ENCODE assay signal across 8 cellular contexts in the genomic region with DNA sequence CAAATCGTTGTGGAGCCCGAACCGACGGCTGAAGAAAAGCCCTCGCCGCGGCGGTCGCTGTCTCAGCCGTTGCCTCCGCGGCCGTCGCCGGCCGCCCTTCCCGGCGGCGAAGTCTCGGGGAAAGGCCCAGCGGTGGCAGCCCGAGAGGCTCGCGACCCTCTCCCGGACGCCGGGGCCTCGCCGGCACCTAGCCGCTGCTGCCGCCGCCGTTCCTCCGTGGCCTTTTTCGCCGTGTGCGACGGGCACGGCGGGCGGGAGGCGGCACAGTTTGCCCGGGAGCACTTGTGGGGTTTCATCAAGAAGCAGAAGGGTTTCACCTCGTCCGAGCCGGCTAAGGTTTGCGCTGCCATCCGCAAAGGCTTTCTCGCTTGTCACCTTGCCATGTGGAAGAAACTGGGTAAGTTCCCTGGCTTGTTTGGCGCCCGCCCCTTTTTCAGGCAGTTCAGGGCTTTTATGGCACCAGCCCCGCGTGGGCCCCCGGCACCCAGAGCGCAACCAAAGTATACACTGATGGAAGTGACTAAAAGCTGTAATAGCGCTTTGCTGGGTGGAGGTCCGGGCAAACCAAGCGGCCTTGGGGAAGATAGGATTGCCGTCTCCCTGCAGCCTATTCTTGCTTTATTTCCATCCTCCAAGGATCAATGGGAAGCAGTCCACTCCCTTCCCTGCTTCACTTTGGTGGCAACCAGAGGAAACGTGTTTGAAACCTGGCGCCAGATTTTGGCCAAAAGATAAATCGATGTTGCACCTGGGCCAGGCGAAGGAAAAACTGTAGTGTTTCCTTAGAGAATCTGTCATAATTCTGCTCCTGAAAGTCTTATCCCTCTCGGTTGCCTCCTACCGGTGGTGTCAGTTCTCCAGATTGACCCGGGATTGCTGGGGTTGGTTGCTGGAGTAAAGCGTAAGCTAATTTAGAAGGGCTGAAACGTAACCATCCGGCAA. TPM values are rescaled to one million over a fixed set of nuclear protein-coding genes. Genes with fewer than 3 reads are reported as not detected.
DNase-seq lines count a peak whose midpoint lies in the region; ATAC-seq and TF ChIP-seq lines count a peak whose summit lies in the region.

No MANE protein-coding gene starts in this region.

- peak overlapping the region; percentile 88 for H3K4me3 ChIP-seq in mononuclear cell (ENCODE audit: low read length)

- peak; percentile 85 for TF ChIP-seq CTCF in CD14-positive monocyte (IDR thresholded peaks at IDR 0.05)

- intact Hi-C loops in CD14-positive monocyte (cut with micrococcal nuclease) = loop anchor here in 1 of 2 donors (5.0 kb wide), 1 partner anchor 73 kb away; a partner anchor contains a TSS

- peaks cover 67% of the 10 kb centered on the region for H3K4me1 Mint-ChIP-seq in CD14-positive monocyte

- peaks cover 59% of the 10 kb centered on the region for H3K4me1 ChIP-seq in mononuclear cell (ENCODE audit: insufficient read depth, low read length)

- H3K9me3 ChIP-seq in mononuclear cell (ENCODE audit: low read depth, low read length) = no peaks in the 10 kb centered on the region

- H3K27me3 ChIP-seq in mononuclear cell (ENCODE audit: insufficient read depth, low read length) = no peaks in the 10 kb centered on the region

- peaks cover 0 to 2% of the 10 kb centered on the region in 2 donors for H3K36me3 Mint-ChIP-seq in CD14-positive monocyte

- peak; percentile 3 for ATAC-seq in GM19452 (IDR thresholded peaks at IDR 0.05; ENCODE audit: unreplicated experiment)

- H3K4me3 Mint-ChIP-seq in CD14-positive monocyte = peak overlapping the region; percentile 95 to 96

- H3K27ac Mint-ChIP-seq in CD14-positive monocyte = peak overlapping the region; percentile 90 to 97 (median 94)

- DNase-seq in CD14-positive monocyte (ENCODE audit: low spot score) (peak; percentile 58), HS-5 (ENCODE audit: low read depth) (peak; percentile 70), NOMO-1 treated with DMSO at 0.1 percent for 48 hours (lab: John Stamatoyannopoulos, UW; ENCODE audit: unreplicated experiment) (peak; percentile 60), epidermal melanocyte (ENCODE audit: insufficient read length, low spot score) (peak; percentile 65)
- DNase-seq in activated CD8-positive, alpha-beta memory T cell treated with anti-CD3 and anti-CD28 coated beads, Interleukin-2, amount 50 U/mL, for 48 hours = peak; percentile 77
- peak; percentile 13 to 14 for DNase-seq in stimulated activated CD8-positive, alpha-beta memory T cell treated with anti-CD3 and anti-CD28 coated beads, Interleukin-4, amount 100 ng/mL, for 1 hour (ENCODE audit: low read depth in 2 of 2, low spot score in 1 of 2)

- peaks cover 0 to 2% (median 0%) of the 10 kb centered on the region in 7 donors for H3K9me3 Mint-ChIP-seq in CD14-positive monocyte

- H3K27me3 Mint-ChIP-seq in CD14-positive monocyte (ENCODE audit: low read depth in 3 of 3) = no peaks in the 10 kb centered on the region

RNA-seq across cellular contexts. Expression of a gene that starts 0.8 kb away (rescaled TPM):
- polyA plus RNA-seq in CD14-positive monocyte = 1 to 10 TPM; 7.2 to 7.3 TPM
- total RNA-seq in mononuclear cell = 14.8 TPM

Comparison
In these comparisons a context has a peak if more than half of its experiments do, and no peak if none do; other contexts are left out.
1. Peak in every context shown above with its lines: DNase-seq, ATAC-seq and H3K4me3 ChIP-seq.
2. DNase-seq: peak in every context shown above with its lines; median percentile 77 in activated CD8-positive, alpha-beta memory T cell treated with anti-CD3 and anti-CD28 coated beads, Interleukin-2, amount 50 U/mL, for 48 hours; 70 in HS-5; 65 in epidermal melanocyte; 60 in NOMO-1 treated with DMSO at 0.1 percent for 48 hours; 58 in CD14-positive monocyte; 14 in stimulated activated CD8-positive, alpha-beta memory T cell treated with anti-CD3 and anti-CD28 coated beads, Interleukin-4, amount 100 ng/mL, for 1 hour.